In the genomic region with DNA sequence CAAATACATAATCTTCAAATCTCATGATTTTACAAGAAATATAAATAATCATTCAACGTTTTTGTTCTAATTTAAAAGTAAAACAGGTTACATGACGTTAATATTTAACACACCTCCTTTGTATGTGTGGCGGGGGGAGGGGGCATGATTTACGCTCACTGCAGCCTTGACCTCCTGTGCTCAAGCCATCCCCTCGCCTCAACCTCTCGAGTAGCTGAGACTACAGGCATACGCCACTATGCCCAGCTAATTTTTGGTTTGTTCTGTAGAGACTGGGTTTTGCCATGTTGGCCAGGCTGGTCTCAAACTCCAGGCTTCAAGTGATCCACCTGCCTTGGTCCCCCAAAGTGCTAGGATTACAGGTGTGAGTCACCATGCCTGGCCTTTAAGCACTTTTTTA, we compare ENCODE assay signal across 18 cellular contexts. TPM values are rescaled to one million over a fixed set of nuclear protein-coding genes. Genes with fewer than 3 reads are reported as not detected.
DNase-seq lines count a peak whose midpoint lies in the region; ATAC-seq and TF ChIP-seq lines count a peak whose summit lies in the region.
"Had no signal": no experiment of that assay in that cellular context is flagged by ENCODE, and none has a peak within 500 bp of the region (broad histone marks: within the 10 kb centered on the region; RNA-seq: fewer than 3 reads in every experiment).

No MANE protein-coding gene starts in this region.

- intact Hi-C loops in left colon (cut with DNase I, micrococcal nuclease), result no loop called here

- H3K9me3 Mint-ChIP-seq in nephron progenitor cell, result no peaks in the 10 kb centered on the region
- H3K9me3 Mint-ChIP-seq: CD8-positive, alpha-beta T cell had no signal

- ATAC-seq in left colon, result no peak
- ATAC-seq: CD8-positive, alpha-beta T cell had no signal

- no peak for TF ChIP-seq CTCF in nephron progenitor cell (IDR thresholded peaks at IDR 0.05)

- H3K27ac Mint-ChIP-seq in nephron progenitor cell, result no peak overlapping the region
- H3K27ac Mint-ChIP-seq: B cell; CD4-positive, alpha-beta T cell; CD8-positive, alpha-beta T cell had no signal

- peak; percentile 81 for DNase-seq in NCI-H69 (lab: John Stamatoyannopoulos, UW)
- peak; percentile 26 for DNase-seq in left kidney (ENCODE audit: low read depth, low spot score)
- peak; percentile 8 for DNase-seq in nephron progenitor cell
- DNase-seq in NOMO-1 treated with DMSO at 0.1 percent for 48 hours (lab: John Stamatoyannopoulos, UW; ENCODE audit: unreplicated experiment), result no peak
- DNase-seq in left colon, result no peak
- no peak for DNase-seq in NCI-H526 treated with DMSO at 0.1 percent for 48 hours (lab: John Stamatoyannopoulos, UW)
- DNase-seq: 8988T; ACHN; CD4-positive, alpha-beta T cell; CD8-positive, alpha-beta T cell; COR-L47; DMS 273 treated with DMSO at 0.1 percent for 48 hours; DMS153; DMS79; DND-41; EL; GDM1 had no signal

- no peaks in the 10 kb centered on the region for H3K27me3 Mint-ChIP-seq in nephron progenitor cell (ENCODE audit: low read depth, poor library complexity)

- H3K4me3 Mint-ChIP-seq in nephron progenitor cell, result no peak overlapping the region
- H3K4me3 Mint-ChIP-seq: B cell; CD4-positive, alpha-beta T cell; CD8-positive, alpha-beta T cell had no signal

- H3K36me3 Mint-ChIP-seq in nephron progenitor cell (ENCODE audit: low read depth), result no peaks in the 10 kb centered on the region
- H3K36me3 Mint-ChIP-seq: CD8-positive, alpha-beta T cell had no signal

- peaks cover 16% of the 10 kb centered on the region for H3K4me1 Mint-ChIP-seq in nephron progenitor cell
- H3K4me1 Mint-ChIP-seq: B cell had no signal

RNA-seq across cellular contexts. Expression of a gene that starts 7.2 kb away (rescaled TPM):
- total RNA-seq in left colon, result 10 to 100 TPM in 1 of 2 donors, 1 to 10 TPM in 1; 2.5 to 10.9 TPM
- total RNA-seq: B cell; CD4-positive, alpha-beta T cell; CD8-positive, alpha-beta T cell had no signal

Comparison
In these comparisons a context has a peak if more than half of its experiments do, and no peak if none do; other contexts are left out.
1. DNase-seq: peak in NCI-H69 (single experiment), left kidney (single experiment) and nephron progenitor cell (single experiment); none in NOMO-1 treated with DMSO at 0.1 percent for 48 hours (single experiment), left colon (0 of 2) and NCI-H526 treated with DMSO at 0.1 percent for 48 hours (single experiment).